In genomic region chr4:88963817-88964216, GRCh38 we compare ENCODE assay signal across 12 cellular contexts.
DNase-seq lines count a peak whose midpoint lies in the region; ATAC-seq and TF ChIP-seq lines count a peak whose summit lies in the region.
"Had no signal": no experiment of that assay in that cellular context is flagged by ENCODE, and none has a peak within 500 bp of the region (broad histone marks: within the 10 kb centered on the region; RNA-seq: fewer than 3 reads in every experiment).

No MANE protein-coding gene starts in this region.

- H3K4me1 ChIP-seq in IMR-90 (ENCODE audit: control insufficient read depth, insufficient read depth, low read length) (peaks cover 2% of the 10 kb centered on the region; the same call in 1 of the 2 replicates), mesenchymal stem cell (ENCODE audit: control insufficient read depth, insufficient read depth, low read depth, low read length) (peaks cover 3% of the 10 kb centered on the region), tibial artery (no peaks in the 10 kb centered on the region)

- H3K14ac ChIP-seq in IMR-90 (replicated peaks; ENCODE audit: low read depth, low read length): no peak overlapping the region
- no peak overlapping the region for H3K14ac ChIP-seq in mesenchymal stem cell (ENCODE audit: low read length in 2 of 2)

- no peak overlapping the region for H2BK12ac ChIP-seq in mesenchymal stem cell (ENCODE audit: low read length in 2 of 2)

- in situ Hi-C loops in IMR-90 (cut with MboI; ENCODE audit: low sequenced_read_pairs): no loop called here

- H3K79me1 ChIP-seq in IMR-90 (ENCODE audit: low read depth in 1 of 2, low read length in 2 of 2): no peaks in the 10 kb centered on the region
- no peaks in the 10 kb centered on the region for H3K79me1 ChIP-seq in mesenchymal stem cell (replicated peaks; ENCODE audit: low read length, poor library complexity, severe bottlenecking)

- H3K27me3 Mint-ChIP-seq in WTC11 (ENCODE audit: low read depth): no peaks in the 10 kb centered on the region
- H3K27me3 Mint-ChIP-seq: T-helper 17 cell had no signal

- H3K4me1 Mint-ChIP-seq in WTC11: peaks cover 48% of the 10 kb centered on the region

- no peak overlapping the region for H4K5ac ChIP-seq in IMR-90 (ENCODE audit: low read depth, low read length)

- H4K91ac ChIP-seq in IMR-90 (ENCODE audit: insufficient read depth, low read depth, low read length): 0 out of 2 replicates have a peak overlapping the region, but pooled peaks have one; percentile 10
- no peak overlapping the region for H4K91ac ChIP-seq in mesenchymal stem cell (ENCODE audit: low read length)

- H3K4ac ChIP-seq in IMR-90 (ENCODE audit: low read depth, low read length) (no peak overlapping the region), mesenchymal stem cell (ENCODE audit: low read depth in 1 of 2, low read length in 2 of 2) (no peak overlapping the region)

- H4K20me1 ChIP-seq in IMR-90 (ENCODE audit: insufficient read depth, low read length): no peaks in the 10 kb centered on the region

- DNase-seq in IMR-90: peak; percentile 73
- DNase-seq in WTC11 (ENCODE audit: low spot score): no peak
- peak; percentile 73 for DNase-seq in mesenchymal stem cell
- DNase-seq in tibial artery: no peak
- DNase-seq: activated CD8-positive, alpha-beta memory T cell treated with anti-CD3 and anti-CD28 coated beads, Interleukin-2, amount 50 U/mL, for 48 hours; left ventricle myocardium inferior; posterior cingulate gyrus; T-helper 17 cell had no signal

- no peaks in the 10 kb centered on the region for H3K9me1 ChIP-seq in IMR-90 (ENCODE audit: insufficient read depth, low read length)

- no peak overlapping the region for H3K56ac ChIP-seq in IMR-90 (ENCODE audit: extremely low read depth, insufficient read depth, low read length)

- TF ChIP-seq RAD21 in IMR-90 (IDR thresholded peaks at IDR 0.05; ENCODE audit: low read length): no peak

- no peaks in the 10 kb centered on the region for H3K9me3 ChIP-seq in IMR-90 (ENCODE audit: control insufficient read depth, insufficient read depth, low read length)
- no peaks in the 10 kb centered on the region for H3K9me3 ChIP-seq in mesenchymal stem cell (ENCODE audit: control insufficient read depth, low read length)
- no peaks in the 10 kb centered on the region for H3K9me3 ChIP-seq in tibial artery
- H3K9me3 ChIP-seq: left ventricle myocardium inferior had no signal

- H3K27me3 ChIP-seq in IMR-90 (ENCODE audit: control insufficient read depth, insufficient read depth, low read length) (no peaks in the 10 kb centered on the region), mesenchymal stem cell (ENCODE audit: control insufficient read depth in 1 of 2, insufficient read depth in 1 of 2, low read length in 2 of 2) (no peaks in the 10 kb centered on the region), tibial artery (no peaks in the 10 kb centered on the region)

- peak overlapping the region; percentile 89 for H2BK5ac ChIP-seq in IMR-90 (ENCODE audit: low read depth, low read length, poor library complexity, severe bottlenecking)
- H2BK5ac ChIP-seq in mesenchymal stem cell (ENCODE audit: low read depth, low read length, poor library complexity, severe bottlenecking): no peak overlapping the region

- WGBS in IMR-90 (ENCODE audit: extremely low coverage in 2 of 2, insufficient read length in 1 of 2), 2 experiments: no CpG with 5 or more reads among the region's 2 CpGs
- no CpG with 5 or more reads among the region's 2 CpGs for WGBS in mesenchymal stem cell

- no peak overlapping the region for H3K4me3 Mint-ChIP-seq in WTC11
- H3K4me3 Mint-ChIP-seq: T-helper 17 cell had no signal

- BruUV-seq in IMR-90 (replicated peaks; lab: Mats Ljungman, UMichigan): no TSS peak

- H3K4me3 ChIP-seq in IMR-90 (ENCODE audit: insufficient read depth, low read depth, low read length): no peak overlapping the region
- H3K4me3 ChIP-seq in mesenchymal stem cell (ENCODE audit: insufficient read depth in 1 of 2, low read depth in 1 of 2, low read length in 2 of 2): peak overlapping the region in 1 of 2 experiments; percentile 18
- H3K4me3 ChIP-seq in tibial artery: no peak overlapping the region
- H3K4me3 ChIP-seq: left ventricle myocardium inferior had no signal

- H3K27ac Mint-ChIP-seq in WTC11: peak overlapping the region; percentile 21; the same call in 1 of the 2 replicates
- H3K27ac Mint-ChIP-seq: T-helper 17 cell had no signal

- H3K18ac ChIP-seq in IMR-90 (ENCODE audit: low read depth, low read length): peak overlapping the region; percentile 36; the same call in 1 of the 2 replicates
- no peak overlapping the region for H3K18ac ChIP-seq in mesenchymal stem cell (ENCODE audit: low read depth in 1 of 2, low read length in 2 of 2)

- peaks cover 9% of the 10 kb centered on the region for H3K36me3 Mint-ChIP-seq in WTC11

- H2BK20ac ChIP-seq in IMR-90 (ENCODE audit: low read depth, low read length): 0 out of 2 replicates have a peak overlapping the region, but pooled peaks have one; percentile 21

- CTCF ChIA-PET in IMR-90 (lab: Yijun Ruan, JAX): interaction anchor here (0.6 kb wide), 1 partner anchor 157 kb away, joined by 5 read pairs; no protein-coding TSS in a partner anchor
- CTCF ChIA-PET in WTC11 (lab: Charles Lee): interaction anchor here (0.6 kb wide), 1 partner anchor 253 kb away, joined by 3 read pairs; no protein-coding TSS in a partner anchor

- H2AK5ac ChIP-seq in IMR-90 (ENCODE audit: low read depth, low read length): no peak overlapping the region
- no peak overlapping the region for H2AK5ac ChIP-seq in mesenchymal stem cell (ENCODE audit: low read length, severe bottlenecking)

- H2AFZ ChIP-seq in IMR-90 (replicated peaks; ENCODE audit: low read length, poor library complexity) (no peak overlapping the region), mesenchymal stem cell (ENCODE audit: low read depth, low read length) (no peak overlapping the region)

- TF ChIP-seq POLR2A in IMR-90 (IDR thresholded peaks at IDR 0.05; ENCODE audit: low read depth, low read length): no peak

- H3K9me3 Mint-ChIP-seq in WTC11: peaks cover 9% of the 10 kb centered on the region

- peak; percentile 39 for ATAC-seq in GM18907 (IDR thresholded peaks at IDR 0.05; ENCODE audit: unreplicated experiment)
- ATAC-seq in IMR-90 (ENCODE audit: low read depth): peak; percentile 74
- no peak for ATAC-seq in WTC11
- ATAC-seq in HG02885 (IDR thresholded peaks at IDR 0.05; ENCODE audit: poor library complexity, unreplicated experiment): no peak
- no peak for ATAC-seq in HG03439 (IDR thresholded peaks at IDR 0.05; ENCODE audit: unreplicated experiment)
- no peak for ATAC-seq in GM19397 (IDR thresholded peaks at IDR 0.05; ENCODE audit: unreplicated experiment)
- ATAC-seq: T-helper 17 cell had no signal

- H2BK15ac ChIP-seq in IMR-90 (ENCODE audit: low read depth, low read length): no peak overlapping the region
- H2BK15ac ChIP-seq in mesenchymal stem cell (ENCODE audit: low read depth, poor library complexity, severe bottlenecking): no peak overlapping the region

- H3K9ac ChIP-seq in IMR-90 (ENCODE audit: low read depth, low read length) (no peak overlapping the region), mesenchymal stem cell (ENCODE audit: low read length) (no peak overlapping the region)

- H3K36me3 ChIP-seq in IMR-90 (ENCODE audit: control insufficient read depth, insufficient read depth, low read length): no peaks in the 10 kb centered on the region
- H3K36me3 ChIP-seq in mesenchymal stem cell (ENCODE audit: control insufficient read depth in 1 of 2, insufficient read depth in 2 of 2, low read depth in 1 of 2, low read length in 2 of 2): no peaks in the 10 kb centered on the region
- no peaks in the 10 kb centered on the region for H3K36me3 ChIP-seq in tibial artery
- H3K36me3 ChIP-seq: left ventricle myocardium inferior had no signal

- H3K27ac ChIP-seq in IMR-90 (ENCODE audit: insufficient read depth, low read length) (no peak overlapping the region), mesenchymal stem cell (ENCODE audit: low read length, poor library complexity, severe bottlenecking) (no peak overlapping the region), tibial artery (no peak overlapping the region)
- H3K27ac ChIP-seq: left ventricle myocardium inferior had no signal

- H4K8ac ChIP-seq in IMR-90 (ENCODE audit: low read depth in 2 of 2, low read length in 2 of 2): 0 out of 4 replicates have a peak overlapping the region, but pooled peaks of 1 of the 2 experiments have one; percentile 7
- no peak overlapping the region for H4K8ac ChIP-seq in mesenchymal stem cell (ENCODE audit: low read length)

- intact Hi-C loops in IMR-90 (cut with micrococcal nuclease) (no loop called here), tibial artery (cut with DNase I; ENCODE audit: low total_unique reads) (no loop called here)

- H3K23ac ChIP-seq in IMR-90 (ENCODE audit: low read depth, low read length) (no peak overlapping the region), mesenchymal stem cell (ENCODE audit: low read length in 2 of 2) (no peak overlapping the region)

- H2BK120ac ChIP-seq in IMR-90 (ENCODE audit: low read depth, low read length): no peak overlapping the region
- no peak overlapping the region for H2BK120ac ChIP-seq in mesenchymal stem cell (ENCODE audit: low read depth, low read length)

- no peak overlapping the region for H2AK9ac ChIP-seq in IMR-90 (replicated peaks; ENCODE audit: low read depth, low read length, poor library complexity)

- TF ChIP-seq CTCF in IMR-90 (conservative IDR thresholded peaks at IDR 0.05; ENCODE audit: low read depth, low read length): no peak
- TF ChIP-seq CTCF in WTC11 (IDR thresholded peaks at IDR 0.05): no peak
- no peak for TF ChIP-seq CTCF in tibial artery (IDR thresholded peaks at IDR 0.05)

- H3K4me2 ChIP-seq in IMR-90 (ENCODE audit: low read depth, low read length) (no peak overlapping the region; the same call in 1 of the 2 replicates), mesenchymal stem cell (ENCODE audit: low read length, poor library complexity, severe bottlenecking) (no peak overlapping the region)

- dilution Hi-C loops in IMR-90 (cut with HindIII; ENCODE audit: low sequenced_read_pairs, unreplicated experiment): no loop called here

- POLR2A ChIA-PET in IMR-90 (lab: Charles Lee; ENCODE audit: unreplicated experiment) (no interaction called here), WTC11 (lab: Charles Lee) (interaction anchor here (0.7 kb wide), 1 partner anchor 461 kb away, joined by 3 read pairs; no protein-coding TSS in a partner anchor)

TF ChIP-seq in IMR-90, 13 proteins besides CTCF, POLR2A, EP300 and RAD21:
- TF ChIP-seq CEBPB (IDR thresholded peaks at IDR 0.05; ENCODE audit: low read depth, low read length) (peak; percentile 96), CHD1 (IDR thresholded peaks at IDR 0.05; ENCODE audit: low read depth, low read length) (no peak)

TF ChIP-seq in WTC11, 78 proteins besides CTCF, POLR2A, EP300 and RAD21 (continues in another document):
- no peak for TF ChIP-seq HMGA2 (CRISPR knock-in tag; IDR thresholded peaks at IDR 0.05)
- TF ChIP-seq ZNF263 (CRISPR knock-in tag; IDR thresholded peaks at IDR 0.05; ENCODE audit: low read depth): no peak

Comparison
In these comparisons a context has a peak if more than half of its experiments do, and no peak if none do; other contexts are left out.
1. ATAC-seq: peak in GM18907 (single experiment) and IMR-90 (single experiment); none in WTC11 (single experiment), HG02885 (single experiment), HG03439 (single experiment) and GM19397 (single experiment).
2. DNase-seq: peak in IMR-90 (single experiment) and mesenchymal stem cell (single experiment); none in WTC11 (single experiment) and tibial artery (0 of 2).